Comparison of ENCODE assay signal across 1 cellular context in genomic region chr11:74338963-74339362, GRCh38.
TF ChIP-seq lines count a peak whose summit lies in the region.

No MANE protein-coding gene starts in this region.

TF ChIP-seq in HepG2, 621 proteins besides CTCF, POLR2A, EP300 and RAD21:
- TF ChIP-seq RORA (CRISPR knock-in tag; IDR thresholded peaks at IDR 0.05) (no peak), ZZZ3 (CRISPR knock-in tag; IDR thresholded peaks at IDR 0.05; ENCODE audit: borderline replicate concordance) (no peak), E2F1 (CRISPR knock-in tag; IDR thresholded peaks at IDR 0.05) (no peak), ZNF546 (CRISPR knock-in tag; conservative IDR thresholded peaks at IDR 0.05) (no peak), FOXA3 (CRISPR knock-in tag; IDR thresholded peaks at IDR 0.05) (0 out of 2 replicates have a peak, but pooled peaks have one; percentile 15), ELF4 (CRISPR knock-in tag; IDR thresholded peaks at IDR 0.05; ENCODE audit: borderline replicate concordance) (no peak), ZNF660 (CRISPR knock-in tag; IDR thresholded peaks at IDR 0.05; ENCODE audit: borderline replicate concordance, low read depth) (no peak), TCF7L2 (IDR thresholded peaks at IDR 0.05; ENCODE audit: low read depth, low read length) (no peak), ZNF644 (CRISPR knock-in tag; IDR thresholded peaks at IDR 0.05; ENCODE audit: low read depth) (0 out of 2 replicates have a peak, but pooled peaks have one; percentile 22), CREB1 (IDR thresholded peaks at IDR 0.05) (no peak), CREB1 (CRISPR knock-in tag; IDR thresholded peaks at IDR 0.05) (no peak), HNF4A (CRISPR knock-in tag; IDR thresholded peaks at IDR 0.05) (peak; percentile 37), TARDBP (CRISPR knock-in tag; IDR thresholded peaks at IDR 0.05) (no peak), RAD51 (IDR thresholded peaks at IDR 0.05; ENCODE audit: borderline replicate concordance) (no peak), HHEX (CRISPR knock-in tag; IDR thresholded peaks at IDR 0.05) (no peak), E2F5 (CRISPR knock-in tag; conservative IDR thresholded peaks at IDR 0.05) (no peak), FIP1L1 (IDR thresholded peaks at IDR 0.05; ENCODE audit: borderline replicate concordance, insufficient read depth, low read depth, low read length) (no peak), FOXC1 (CRISPR knock-in tag; IDR thresholded peaks at IDR 0.05; ENCODE audit: borderline replicate concordance) (no peak), ISX (CRISPR knock-in tag; conservative IDR thresholded peaks at IDR 0.05) (no peak), NFKBIZ (CRISPR knock-in tag; IDR thresholded peaks at IDR 0.05) (no peak), ZNF468 (CRISPR knock-in tag; IDR thresholded peaks at IDR 0.05) (no peak), ZFP36 (IDR thresholded peaks at IDR 0.05; ENCODE audit: borderline replicate concordance, low read depth, low read length, partially characterized antibody) (no peak), CBFB (CRISPR knock-in tag; IDR thresholded peaks at IDR 0.05) (no peak), ZBED4 (CRISPR knock-in tag; IDR thresholded peaks at IDR 0.05; ENCODE audit: borderline replicate concordance) (no peak)
